In the genomic region with DNA sequence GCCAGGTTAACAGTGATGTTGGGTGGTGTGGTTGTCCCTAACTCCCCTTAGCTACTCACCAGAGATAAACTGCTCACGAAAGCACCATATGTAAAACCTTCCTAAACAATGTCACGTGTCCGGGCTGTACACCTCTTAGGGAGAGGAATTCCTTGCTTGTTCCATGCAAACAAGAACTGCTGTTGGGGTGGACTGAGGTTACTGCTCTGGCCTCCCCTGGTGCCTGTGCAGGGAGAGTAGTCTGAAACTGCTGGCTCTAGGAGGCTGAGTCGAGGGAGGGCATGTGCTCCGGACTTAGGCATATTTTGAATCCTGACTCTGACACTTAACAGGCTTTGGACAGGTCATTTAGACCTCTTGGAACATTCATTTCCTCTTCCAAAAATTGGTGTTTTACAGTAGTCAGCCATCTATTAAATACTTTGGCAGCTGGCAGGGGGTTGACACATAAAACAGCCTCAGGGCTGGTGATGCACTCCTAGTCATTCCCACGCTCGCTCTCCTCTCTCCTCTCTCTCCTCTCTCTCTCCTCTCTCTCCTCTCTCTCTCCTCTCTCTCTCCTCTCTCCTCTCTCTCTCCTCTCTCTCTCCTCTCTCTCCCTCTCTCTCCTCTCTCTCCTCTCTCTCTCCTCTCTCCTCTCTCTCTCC, we compare ENCODE assay signal across 20 cellular contexts. TPM values are rescaled to one million over a fixed set of nuclear protein-coding genes. Genes with fewer than 3 reads are reported as not detected.
A peak's percentile ranks its signal among the peaks of the same experiment; 100 is the strongest.
DNase-seq lines count a peak whose midpoint lies in the region; ATAC-seq and TF ChIP-seq lines count a peak whose summit lies in the region.
"Had no signal": no experiment of that assay in that cellular context is flagged by ENCODE, and none has a peak within 500 bp of the region (broad histone marks: within the 10 kb centered on the region; RNA-seq: fewer than 3 reads in every experiment).

No MANE protein-coding gene starts in this region.

- BruUV-seq in A673 (replicated peaks; lab: Mats Ljungman, UMichigan) = no TSS peak

- no peak for TF ChIP-seq POLR2A in spleen (IDR thresholded peaks at IDR 0.05)

- H3K4me1 ChIP-seq in A673 (ENCODE audit: insufficient read depth, low read length, poor library complexity, severe bottlenecking) (no peaks in the 10 kb centered on the region), foreskin keratinocyte (peaks cover 7% of the 10 kb centered on the region), spleen (peaks cover 0 to 14% (median 0%) of the 10 kb centered on the region in 6 donors)
- H3K4me1 ChIP-seq: upper lobe of left lung had no signal

- POLR2A ChIA-PET in A673 (lab: Charles Lee; ENCODE audit: low non-redundant PET) = no interaction called here

- 72 to 83% (median 82%) methylated on average over 7 of the region's 7 CpGs for WGBS in spleen, 5 donors

- TF ChIP-seq CTCF in A673 (conservative IDR thresholded peaks at IDR 0.05; ENCODE audit: low read depth, low read length) (no peak), foreskin keratinocyte (conservative IDR thresholded peaks at IDR 0.05) (peak; percentile 6), spleen (IDR thresholded peaks at IDR 0.05 in 8 of 11, conservative IDR thresholded peaks at IDR 0.05 in 3 of 11) (no peak)

- ATAC-seq in foreskin keratinocyte = peak; percentile 88
- ATAC-seq: left lobe of liver had no signal

- CTCF ChIA-PET in A673 (lab: Charles Lee) = no interaction called here

- H3K9me3 ChIP-seq in A673 (ENCODE audit: low read depth, low read length, poor library complexity, severe bottlenecking) (no peaks in the 10 kb centered on the region), spleen (no peaks in the 10 kb centered on the region)
- H3K9me3 ChIP-seq: upper lobe of left lung had no signal

- DNase-seq in A673 (ENCODE audit: low spot score) (peak; percentile 12), ELR (ENCODE audit: low read depth) (peak; percentile 68), T1000 (lab: John Stamatoyannopoulos, UW) (peak; percentile 21), foreskin keratinocyte (peak; percentile 70 to 82), spleen (no peak), HT-29 (ENCODE audit: low spot score) (no peak), 8988T (no peak), middle frontal gyrus (ENCODE audit: extremely low spot score, low spot score) (no peak)
- DNase-seq: caudate nucleus; naive B cell; NCI-H187 treated with DMSO at 0.1 percent for 48 hours; NCI-H774; retina; stimulated activated CD4-positive, alpha-beta T cell treated with anti-CD3 and anti-CD28 coated beads, Interleukin-2, amount 100 ng/mL, for 48 hours; upper lobe of left lung had no signal

- no peak overlapping the region for H3K4me3 ChIP-seq in A673 (ENCODE audit: low read depth, low read length, poor library complexity, severe bottlenecking)
- H3K4me3 ChIP-seq in spleen = no peak overlapping the region
- H3K4me3 ChIP-seq: hepatocyte, upper lobe of left lung had no signal

- H3K36me3 ChIP-seq in A673 (ENCODE audit: insufficient read depth, low read length, poor library complexity, severe bottlenecking) (no peaks in the 10 kb centered on the region), spleen (peaks cover 0 to 30% (median 0%) of the 10 kb centered on the region in 6 donors)

- no peak overlapping the region for H3K27ac ChIP-seq in A673 (ENCODE audit: low read depth, low read length, poor library complexity, severe bottlenecking)
- H3K27ac ChIP-seq in foreskin keratinocyte = no peak overlapping the region
- H3K27ac ChIP-seq in spleen = no peak overlapping the region
- H3K27ac ChIP-seq: C4-2B, hepatocyte, upper lobe of left lung, VCaP had no signal

- intact Hi-C loops in A673 (cut with micrococcal nuclease; ENCODE audit: unreplicated experiment) (no loop called here), spleen (cut with DNase I; ENCODE audit: low total_unique reads) (no loop called here)

- peaks cover 24% of the 10 kb centered on the region for H3K27me3 ChIP-seq in A673 (replicated peaks; ENCODE audit: insufficient read depth, low read depth, low read length, poor library complexity)
- H3K27me3 ChIP-seq in foreskin keratinocyte = no peaks in the 10 kb centered on the region
- no peaks in the 10 kb centered on the region for H3K27me3 ChIP-seq in spleen (replicated peaks in 1 of 7)
- H3K27me3 ChIP-seq: hepatocyte, upper lobe of left lung had no signal

RNA-seq across cellular contexts. Expression of a gene that starts 10.6 kb away (rescaled TPM):
- total RNA-seq in A673 (2021) (not detected in 2 replicates), foreskin keratinocyte (5.7 and 9.6 TPM in 2 replicates), spleen (10 to 100 TPM in 4 of 7 donors, 1 to 10 TPM in 3; 5.9 to 20.3 (median 10.8) TPM)
- polyA plus RNA-seq in foreskin keratinocyte (6.6 and 8.4 TPM in 2 replicates), spleen (10 to 100 TPM in 1 of 3 donors, 1 to 10 TPM in 2; 7.4 to 12.3 (median 7.5) TPM)
- total RNA-seq in HT-29 (2014; rRNA removed; shearing (Covaris generic)) = 1.2 and 1.6 TPM in 2 replicates

RNA-seq across cellular contexts. Expression of a gene that starts 52.9 kb away (rescaled TPM):
- total RNA-seq in A673 (2021) = not detected in 2 replicates
- total RNA-seq in foreskin keratinocyte = not detected in 2 replicates
- not detected in 2 replicates for polyA plus RNA-seq in foreskin keratinocyte
- not detected for total RNA-seq in spleen
- 1 to 10 TPM in 1 of 3 donors, under 1 TPM in 2; 0.15 to 3.6 (median 0.39) TPM for polyA plus RNA-seq in spleen
- 0.21 TPM in 1 of 2 replicates, not detected in the other for total RNA-seq in HT-29 (2014; rRNA removed; shearing (Covaris generic))
- total RNA-seq: activated naive CD4-positive, alpha-beta T cell treated with anti-CD3 and anti-CD28 coated beads for 36 hours had no signal

Comparison
In these comparisons a context has a peak if more than half of its experiments do, and no peak if none do; other contexts are left out.
1. DNase-seq: peak in A673 (single experiment), ELR (single experiment), T1000 (single experiment) and foreskin keratinocyte (2 of 2); none in spleen (single experiment), HT-29 (single experiment), 8988T (single experiment) and middle frontal gyrus (single experiment).